1 cellular context compared by ENCODE assay signal in the genomic region with DNA sequence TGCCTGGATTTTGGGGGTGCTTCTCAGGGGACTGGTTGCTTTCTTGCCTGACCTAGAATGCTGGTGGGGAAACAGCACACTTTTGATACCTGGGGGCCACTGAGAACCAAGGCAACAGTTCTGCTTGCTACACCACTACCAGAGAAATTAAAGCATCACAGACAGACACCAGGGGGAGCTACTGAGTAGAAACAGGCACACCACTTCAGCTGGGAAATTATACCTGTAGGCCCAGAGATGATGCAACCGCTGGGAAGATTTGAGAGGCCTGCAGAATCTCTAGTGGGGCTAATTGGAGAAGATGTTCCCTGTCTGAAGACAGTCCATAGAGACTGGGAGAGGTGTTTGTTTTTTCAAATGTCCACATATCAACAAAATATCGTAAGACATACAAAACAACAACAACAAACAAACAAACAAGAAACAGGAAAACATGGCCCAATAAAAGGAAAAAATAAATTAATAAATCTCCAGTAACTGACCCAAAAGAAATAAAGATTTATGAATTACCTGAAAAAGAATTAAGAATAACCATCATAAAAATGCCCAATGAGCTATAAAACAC.
TF ChIP-seq lines count a peak whose summit lies in the region.

No MANE protein-coding gene starts in this region.

TF ChIP-seq in HCT116, 20 proteins besides CTCF, POLR2A, EP300 and RAD21 (continued from another document):
- TF ChIP-seq, protein P1, sequence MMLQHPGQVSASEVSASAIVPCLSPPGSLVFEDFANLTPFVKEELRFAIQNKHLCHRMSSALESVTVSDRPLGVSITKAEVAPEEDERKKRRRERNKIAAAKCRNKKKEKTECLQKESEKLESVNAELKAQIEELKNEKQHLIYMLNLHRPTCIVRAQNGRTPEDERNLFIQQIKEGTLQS (IDR thresholded peaks at IDR 0.05): peak; percentile 88
- no peak for TF ChIP-seq SIN3A (IDR thresholded peaks at IDR 0.05; ENCODE audit: low read depth)
